20 cellular contexts compared by ENCODE assay signal in the genomic region with DNA sequence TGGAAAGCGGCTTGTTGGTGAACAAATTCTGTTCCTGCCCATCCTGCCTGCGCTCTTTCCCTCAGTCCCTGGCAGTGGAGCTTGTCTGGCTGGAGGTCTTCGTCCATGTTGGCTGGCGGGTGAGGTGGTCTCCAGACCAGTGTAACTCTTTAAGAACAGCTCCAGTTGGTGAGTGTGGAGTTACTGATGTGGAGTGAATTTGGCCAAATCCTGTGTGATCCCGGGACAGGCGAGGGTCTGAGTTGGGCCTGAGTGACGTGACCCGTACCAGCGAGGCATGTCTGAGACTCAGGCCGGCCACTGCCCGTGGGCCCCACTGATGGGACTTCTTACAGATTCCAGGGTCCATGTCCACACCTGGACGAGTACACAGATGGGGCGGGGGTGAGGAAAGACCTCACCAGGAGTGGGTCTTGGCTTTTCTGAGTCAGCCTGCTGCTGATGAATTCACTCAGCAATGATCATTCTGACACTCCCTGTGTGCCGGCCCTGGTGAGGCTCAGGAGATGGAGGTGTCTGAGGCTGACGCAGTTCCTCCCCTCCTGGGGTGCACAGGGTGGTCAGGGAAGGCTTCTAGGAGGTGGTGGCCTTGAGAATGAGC. TPM values are rescaled to one million over a fixed set of nuclear protein-coding genes. Genes with fewer than 3 reads are reported as not detected.
DNase-seq lines count a peak whose midpoint lies in the region; ATAC-seq and TF ChIP-seq lines count a peak whose summit lies in the region.
"Had no signal": no experiment of that assay in that cellular context is flagged by ENCODE, and none has a peak within 500 bp of the region (broad histone marks: within the 10 kb centered on the region; RNA-seq: fewer than 3 reads in every experiment).

No MANE protein-coding gene starts in this region.

- H3K27ac Mint-ChIP-seq in activated naive CD4-positive, alpha-beta T cell treated with anti-CD3 and anti-CD28 coated beads, Interleukin-2, amount 50 U/mL, for 24 hours: peak overlapping the region; percentile 65
- no peak overlapping the region for H3K27ac Mint-ChIP-seq in activated naive CD4-positive, alpha-beta T cell treated with anti-CD3 and anti-CD28 coated beads for 36 hours
- no peak overlapping the region for H3K27ac Mint-ChIP-seq in chondrocyte (ENCODE audit: unreplicated experiment)
- H3K27ac Mint-ChIP-seq: stimulated activated naive CD8-positive, alpha-beta T cell treated with anti-CD3 and anti-CD28 coated beads, Interleukin-15, amount 100 ng/mL, for 72 hours had no signal

- CTCF ChIA-PET in activated naive CD4-positive, alpha-beta T cell treated with anti-CD3 and anti-CD28 coated beads for 36 hours (lab: Charles Lee): no interaction called here

- peak overlapping the region; percentile 15 for H2BK15ac ChIP-seq in neuronal stem cell (ENCODE audit: low read length)

- H3K36me3 ChIP-seq in neuronal stem cell (replicated peaks in 1 of 2; ENCODE audit: control insufficient read depth in 2 of 2, insufficient read depth in 2 of 2, low read length in 2 of 2) (no peaks in the 10 kb centered on the region), upper lobe of left lung (no peaks in the 10 kb centered on the region)
- H3K36me3 ChIP-seq: cardiac muscle cell, heart left ventricle had no signal

- no peak overlapping the region for H3K14ac ChIP-seq in neuronal stem cell (ENCODE audit: low read length)

- H3K4me3 Mint-ChIP-seq in activated naive CD4-positive, alpha-beta T cell treated with anti-CD3 and anti-CD28 coated beads, Interleukin-2, amount 50 U/mL, for 24 hours: no peak overlapping the region
- no peak overlapping the region for H3K4me3 Mint-ChIP-seq in activated naive CD4-positive, alpha-beta T cell treated with anti-CD3 and anti-CD28 coated beads for 36 hours
- no peak overlapping the region for H3K4me3 Mint-ChIP-seq in chondrocyte (ENCODE audit: unreplicated experiment)
- H3K4me3 Mint-ChIP-seq: stimulated activated naive CD8-positive, alpha-beta T cell treated with anti-CD3 and anti-CD28 coated beads, Interleukin-15, amount 100 ng/mL, for 72 hours had no signal

- no peak for TF ChIP-seq CTCF in chondrocyte (IDR thresholded peaks at IDR 0.05)
- no peak for TF ChIP-seq CTCF in upper lobe of left lung (IDR thresholded peaks at IDR 0.05)

- H3K27me3 Mint-ChIP-seq in activated naive CD4-positive, alpha-beta T cell treated with anti-CD3 and anti-CD28 coated beads, Interleukin-2, amount 50 U/mL, for 24 hours: peaks cover 2% of the 10 kb centered on the region
- H3K27me3 Mint-ChIP-seq in activated naive CD4-positive, alpha-beta T cell treated with anti-CD3 and anti-CD28 coated beads for 36 hours (ENCODE audit: low read depth): no peaks in the 10 kb centered on the region
- H3K27me3 Mint-ChIP-seq in chondrocyte (ENCODE audit: low read depth): peaks cover 28% of the 10 kb centered on the region
- H3K27me3 Mint-ChIP-seq: stimulated activated naive CD8-positive, alpha-beta T cell treated with anti-CD3 and anti-CD28 coated beads, Interleukin-15, amount 100 ng/mL, for 72 hours had no signal

- no peak overlapping the region for H2BK12ac ChIP-seq in neuronal stem cell (ENCODE audit: low read length)

- H4K91ac ChIP-seq in neuronal stem cell (ENCODE audit: low read depth, low read length, poor library complexity): no peak overlapping the region

- H3K4me1 Mint-ChIP-seq in activated naive CD4-positive, alpha-beta T cell treated with anti-CD3 and anti-CD28 coated beads, Interleukin-2, amount 50 U/mL, for 24 hours: no peaks in the 10 kb centered on the region
- no peaks in the 10 kb centered on the region for H3K4me1 Mint-ChIP-seq in activated naive CD4-positive, alpha-beta T cell treated with anti-CD3 and anti-CD28 coated beads for 36 hours (ENCODE audit: low read depth)
- H3K4me1 Mint-ChIP-seq in chondrocyte (ENCODE audit: low read depth): peaks cover 18% of the 10 kb centered on the region
- H3K4me1 Mint-ChIP-seq: stimulated activated naive CD8-positive, alpha-beta T cell treated with anti-CD3 and anti-CD28 coated beads, Interleukin-15, amount 100 ng/mL, for 72 hours had no signal

- no peak overlapping the region for H4K8ac ChIP-seq in neuronal stem cell (ENCODE audit: low read depth, low read length)

- H3K27ac ChIP-seq in neuronal stem cell (replicated peaks; ENCODE audit: low read length) (no peak overlapping the region), upper lobe of left lung (no peak overlapping the region)
- H3K27ac ChIP-seq: cardiac muscle cell, heart left ventricle had no signal

- H3K4me2 ChIP-seq in neuronal stem cell (ENCODE audit: insufficient read depth, low read length, poor library complexity, severe bottlenecking): no peak overlapping the region

- H2AK5ac ChIP-seq in neuronal stem cell (ENCODE audit: low read depth, low read length): peak overlapping the region; percentile 27

- DNase-seq in activated naive CD4-positive, alpha-beta T cell treated with anti-CD3 and anti-CD28 coated beads for 36 hours: no peak
- peak; percentile 81 for DNase-seq in chondrocyte (ENCODE audit: low spot score)
- DNase-seq in neuronal stem cell (ENCODE audit: low spot score): no peak
- DNase-seq in upper lobe of left lung: peak; percentile 18 to 68
- DNase-seq in kidney tubule cell (ENCODE audit: low spot score): no peak
- no peak for DNase-seq in NOMO-1 treated with DMSO at 0.1 percent for 48 hours (lab: John Stamatoyannopoulos, UW; ENCODE audit: unreplicated experiment)
- DNase-seq: amniotic stem cell; DMS 273 treated with DMSO at 0.1 percent for 48 hours; GOT3; Kasumi-1; NCI-H1694 treated with DMSO at 0.1 percent for 48 hours; NCI-H69; stimulated activated CD4-positive, alpha-beta T cell treated with anti-CD3 and anti-CD28 coated beads, Interleukin-4, amount 100 ng/mL, for 24 hours; stimulated activated naive CD8-positive, alpha-beta T cell treated with anti-CD3 and anti-CD28 coated beads, Interleukin-15, amount 100 ng/mL, for 72 hours had no signal

- no peak overlapping the region for H3K9ac ChIP-seq in neuronal stem cell (ENCODE audit: low read depth, low read length, poor library complexity)

- H3K9me3 ChIP-seq in neuronal stem cell (replicated peaks in 1 of 2; ENCODE audit: control insufficient read depth in 2 of 2, insufficient read depth in 1 of 2, low read depth in 1 of 2, low read length in 2 of 2) (peaks cover 0 to 2% of the 10 kb centered on the region in 2 donors), upper lobe of left lung (no peaks in the 10 kb centered on the region)
- H3K9me3 ChIP-seq: heart left ventricle had no signal

- no peaks in the 10 kb centered on the region for H3K36me3 Mint-ChIP-seq in activated naive CD4-positive, alpha-beta T cell treated with anti-CD3 and anti-CD28 coated beads, Interleukin-2, amount 50 U/mL, for 24 hours
- H3K36me3 Mint-ChIP-seq in activated naive CD4-positive, alpha-beta T cell treated with anti-CD3 and anti-CD28 coated beads for 36 hours (ENCODE audit: low read depth): no peaks in the 10 kb centered on the region
- H3K36me3 Mint-ChIP-seq in chondrocyte (ENCODE audit: low read depth): peaks cover 1% of the 10 kb centered on the region

- intact Hi-C loops in activated naive CD4-positive, alpha-beta T cell treated with anti-CD3 and anti-CD28 coated beads for 36 hours (cut with micrococcal nuclease): no loop called here

- H3K4ac ChIP-seq in neuronal stem cell (ENCODE audit: low read length): no peak overlapping the region

- H3K18ac ChIP-seq in neuronal stem cell (ENCODE audit: low read length): peak overlapping the region; percentile 65

- H3K23ac ChIP-seq in neuronal stem cell (ENCODE audit: low read depth, low read length, poor library complexity): no peak overlapping the region

- ATAC-seq in upper lobe of left lung (ENCODE audit: low FRiP score in 2 of 2): no peak
- ATAC-seq: heart left ventricle; stimulated activated naive CD8-positive, alpha-beta T cell treated with anti-CD3 and anti-CD28 coated beads, Interleukin-15, amount 100 ng/mL, for 72 hours had no signal

- H3K79me1 ChIP-seq in neuronal stem cell (ENCODE audit: low read depth, low read length): peaks cover 3% of the 10 kb centered on the region

- no peaks in the 10 kb centered on the region for H3K9me3 Mint-ChIP-seq in activated naive CD4-positive, alpha-beta T cell treated with anti-CD3 and anti-CD28 coated beads, Interleukin-2, amount 50 U/mL, for 24 hours
- H3K9me3 Mint-ChIP-seq in activated naive CD4-positive, alpha-beta T cell treated with anti-CD3 and anti-CD28 coated beads for 36 hours: peaks cover 5% of the 10 kb centered on the region
- no peaks in the 10 kb centered on the region for H3K9me3 Mint-ChIP-seq in chondrocyte (ENCODE audit: low read depth)

- H2AFZ ChIP-seq in neuronal stem cell (ENCODE audit: low read length): no peak overlapping the region

- H3K4me3 ChIP-seq in neuronal stem cell (ENCODE audit: low read length in 2 of 2): no peak overlapping the region
- no peak overlapping the region for H3K4me3 ChIP-seq in upper lobe of left lung
- H3K4me3 ChIP-seq: cardiac muscle cell, heart left ventricle had no signal

- no peak overlapping the region for H2BK5ac ChIP-seq in neuronal stem cell (ENCODE audit: low read length)

- no peak overlapping the region for H2BK120ac ChIP-seq in neuronal stem cell (ENCODE audit: low read depth, low read length)

- WGBS in neuronal stem cell (ENCODE audit: extremely low coverage in 2 of 2, insufficient read length in 2 of 2, insufficient replicate concordance in 1 of 2), 2 donors: no CpG with 5 or more reads among the region's 15 CpGs
- 82 to 94% methylated on average over 11 to 14 of the region's 15 CpGs for WGBS in upper lobe of left lung, 2 donors

- TF ChIP-seq POLR2A in upper lobe of left lung (IDR thresholded peaks at IDR 0.05): no peak

- peaks cover 0 to 8% (median 0%) of the 10 kb centered on the region in 3 experiments for H3K27me3 ChIP-seq in neuronal stem cell (ENCODE audit: control insufficient read depth in 3 of 3, insufficient read depth in 3 of 3, low read depth in 1 of 3, low read length in 3 of 3)
- H3K27me3 ChIP-seq in upper lobe of left lung: no peaks in the 10 kb centered on the region
- H3K27me3 ChIP-seq: cardiac muscle cell had no signal

- no peak for TF ChIP-seq EP300 in upper lobe of left lung (IDR thresholded peaks at IDR 0.05)

- peaks cover 0 to 7% of the 10 kb centered on the region in 2 donors for H3K4me1 ChIP-seq in neuronal stem cell (ENCODE audit: control insufficient read depth in 2 of 2, insufficient read depth in 1 of 2, low read depth in 1 of 2, low read length in 2 of 2)
- no peaks in the 10 kb centered on the region for H3K4me1 ChIP-seq in upper lobe of left lung
- H3K4me1 ChIP-seq: heart left ventricle had no signal

RNA-seq across cellular contexts. Expression of a gene that starts 45.5 kb away (rescaled TPM):
- not detected for total RNA-seq in activated naive CD4-positive, alpha-beta T cell treated with anti-CD3 and anti-CD28 coated beads for 36 hours
- not detected in 3 replicates for total RNA-seq in chondrocyte
- polyA plus RNA-seq in neuronal stem cell (2013, experiment 1 of 2): 0.01 TPM
- polyA plus RNA-seq in neuronal stem cell (2013, experiment 2 of 2): not detected
- total RNA-seq in upper lobe of left lung: under 1 TPM in 3 of 6 donors, not detected in 3; 0.20 to 0.61 (median 0.31) TPM
- total RNA-seq: dermis microvascular lymphatic vessel endothelial cell had no signal
- polyA plus RNA-seq: AG04450, heart left ventricle, urinary bladder had no signal

Comparison
In these comparisons a context has a peak if more than half of its experiments do, and no peak if none do; other contexts are left out.
1. DNase-seq: peak in chondrocyte (single experiment) and upper lobe of left lung (2 of 2); none in activated naive CD4-positive, alpha-beta T cell treated with anti-CD3 and anti-CD28 coated beads for 36 hours (single experiment), neuronal stem cell (single experiment), kidney tubule cell (single experiment) and NOMO-1 treated with DMSO at 0.1 percent for 48 hours (single experiment).